ENCODE assay signal across 9 cellular contexts in the genomic region with DNA sequence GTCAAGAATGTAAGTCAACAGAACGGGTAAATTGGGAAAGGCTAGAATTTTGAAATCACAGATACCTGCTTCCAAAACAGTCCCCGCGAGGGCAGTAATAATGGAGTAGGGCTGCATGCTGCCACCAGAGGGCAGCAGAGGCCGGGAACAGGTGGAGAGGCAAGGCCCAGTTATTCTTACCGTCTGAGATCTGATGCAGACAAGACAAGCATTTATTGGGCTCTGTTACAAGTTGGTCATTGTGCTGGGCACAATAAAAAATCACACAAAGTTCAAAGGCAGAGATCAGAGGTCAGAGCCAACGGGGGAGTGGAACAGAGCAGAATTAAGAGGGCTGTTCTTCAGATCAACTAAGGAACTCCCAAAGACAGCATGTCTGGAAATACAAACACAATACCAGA. TPM values are rescaled to one million over a fixed set of nuclear protein-coding genes. Genes with fewer than 3 reads are reported as not detected.
DNase-seq lines count a peak whose midpoint lies in the region; ATAC-seq, FAIRE-seq and TF ChIP-seq lines count a peak whose summit lies in the region.
"Had no signal": no experiment of that assay in that cellular context is flagged by ENCODE, and none has a peak within 500 bp of the region (broad histone marks: within the 10 kb centered on the region; RNA-seq: fewer than 3 reads in every experiment).

No MANE protein-coding gene starts in this region.

- TF ChIP-seq EP300 in neural cell (conservative IDR thresholded peaks at IDR 0.05; ENCODE audit: poor library complexity, severe bottlenecking), result no peak

- H3K27ac ChIP-seq in KMS-11 (no peak overlapping the region), neural cell (ENCODE audit: low read length) (no peak overlapping the region)

- no peak overlapping the region for H3K4me3 Mint-ChIP-seq in activated T-cell treated with anti-CD3 and anti-CD28 coated beads, Interleukin-2, amount 50 U/mL, for 72 hours
- H3K4me3 Mint-ChIP-seq: dendritic cell treated with granulocyte-macrophage colony-stimulating factor and Interleukin-4, amounts not matched to agents 40 ng/mL and 50 ng/mL, for 4 days had no signal

- H4K20me1 ChIP-seq in KMS-11 (ENCODE audit: insufficient read depth) (no peaks in the 10 kb centered on the region), neural cell (ENCODE audit: insufficient read depth) (no peaks in the 10 kb centered on the region)

- H3K4me2 ChIP-seq in KMS-11, result no peak overlapping the region
- no peak overlapping the region for H3K4me2 ChIP-seq in neural cell (ENCODE audit: low read length)

- peak; percentile 86 for ATAC-seq in GM21576 (IDR thresholded peaks at IDR 0.05; ENCODE audit: unreplicated experiment)
- ATAC-seq in activated T-cell treated with anti-CD3 and anti-CD28 coated beads, Interleukin-2, amount 50 U/mL, for 72 hours (replicated peaks in 1 of 2), result peak; percentile 90 to 96
- peak; percentile 86 for ATAC-seq in stimulated activated naive CD8-positive, alpha-beta T cell treated with anti-CD3 and anti-CD28 coated beads, Interleukin-15, Interleukin-2, amounts not matched to agents 100 U/mL and 50 U/mL, for 24 hours

- no peaks in the 10 kb centered on the region for H3K9me3 Mint-ChIP-seq in activated T-cell treated with anti-CD3 and anti-CD28 coated beads, Interleukin-2, amount 50 U/mL, for 72 hours
- H3K9me3 Mint-ChIP-seq: dendritic cell treated with granulocyte-macrophage colony-stimulating factor and Interleukin-4, amounts not matched to agents 40 ng/mL and 50 ng/mL, for 4 days had no signal

- no peaks in the 10 kb centered on the region for H3K36me3 Mint-ChIP-seq in activated T-cell treated with anti-CD3 and anti-CD28 coated beads, Interleukin-2, amount 50 U/mL, for 72 hours (ENCODE audit: insufficient read depth in 2 of 2)

- H3K27me3 ChIP-seq in KMS-11 (ENCODE audit: insufficient read depth, low read depth) (no peaks in the 10 kb centered on the region), neural cell (ENCODE audit: insufficient read depth, low read depth, low read length) (no peaks in the 10 kb centered on the region)

- no peak for FAIRE-seq in RCC 7860 (lab: Jason Lieb, UNC)

- H3K4me3 ChIP-seq in KMS-11 (IDR thresholded peaks at IDR 0.05; ENCODE audit: insufficient read depth, low read depth, low read length) (no peak overlapping the region), neural cell (ENCODE audit: low read length) (no peak overlapping the region)

- no peak overlapping the region for H2AFZ ChIP-seq in KMS-11 (ENCODE audit: low read depth)
- H2AFZ ChIP-seq in neural cell (ENCODE audit: low read depth, low read length), result no peak overlapping the region

- H3K4me1 Mint-ChIP-seq in activated T-cell treated with anti-CD3 and anti-CD28 coated beads, Interleukin-2, amount 50 U/mL, for 72 hours (ENCODE audit: low read depth), result peaks cover 6% of the 10 kb centered on the region

- no peaks in the 10 kb centered on the region for H3K9me2 ChIP-seq in neural cell (ENCODE audit: insufficient read depth, low read length)

- no peaks in the 10 kb centered on the region for H3K79me2 ChIP-seq in KMS-11 (ENCODE audit: insufficient read depth, low read depth)
- H3K79me2 ChIP-seq in neural cell (replicated peaks; ENCODE audit: insufficient read depth, low read length), result no peaks in the 10 kb centered on the region

- DNase-seq in DMS114 treated with DMSO at 0.1 percent for 48 hours (lab: John Stamatoyannopoulos, UW; ENCODE audit: unreplicated experiment) (peak; percentile 65), RCC 7860 (ENCODE audit: low spot score) (peak; percentile 39), fibroblast of gingiva (ENCODE audit: low read depth) (peak; percentile 71)
- peak; percentile 80 to 85 for DNase-seq in activated T-cell treated with anti-CD3 and anti-CD28 coated beads, Interleukin-2, amount 50 U/mL, for 72 hours
- peak; percentile 86 for DNase-seq in stimulated activated naive CD8-positive, alpha-beta T cell treated with anti-CD3 and anti-CD28 coated beads, Interleukin-15, Interleukin-2, amounts not matched to agents 100 U/mL and 50 U/mL, for 24 hours

- TF ChIP-seq CTCF in KMS-11 (conservative IDR thresholded peaks at IDR 0.05; ENCODE audit: low read depth, low read length) (peak; percentile 97), neural cell (IDR thresholded peaks at IDR 0.05; ENCODE audit: poor library complexity, severe bottlenecking) (peak; percentile 95)

- H3K27me3 Mint-ChIP-seq in activated T-cell treated with anti-CD3 and anti-CD28 coated beads, Interleukin-2, amount 50 U/mL, for 72 hours (ENCODE audit: low read depth), result no peaks in the 10 kb centered on the region
- H3K27me3 Mint-ChIP-seq: dendritic cell treated with granulocyte-macrophage colony-stimulating factor and Interleukin-4, amounts not matched to agents 40 ng/mL and 50 ng/mL, for 4 days had no signal

- TF ChIP-seq RAD21 in neural cell (conservative IDR thresholded peaks at IDR 0.05), result peak; percentile 92

- no peaks in the 10 kb centered on the region for H3F3A ChIP-seq in neural cell (ENCODE audit: insufficient read depth, low read length, poor library complexity, severe bottlenecking)

- peak overlapping the region; percentile 10 for H3K27ac Mint-ChIP-seq in activated T-cell treated with anti-CD3 and anti-CD28 coated beads, Interleukin-2, amount 50 U/mL, for 72 hours

- no peaks in the 10 kb centered on the region for H3K9me3 ChIP-seq in neural cell (ENCODE audit: low read length)

- H3K36me3 ChIP-seq in KMS-11 (ENCODE audit: insufficient read depth) (no peaks in the 10 kb centered on the region), neural cell (ENCODE audit: insufficient read depth, low read length) (no peaks in the 10 kb centered on the region)

- H3K9ac ChIP-seq in KMS-11 (no peak overlapping the region), neural cell (ENCODE audit: low read length) (no peak overlapping the region)

- peaks cover 11% of the 10 kb centered on the region for H3K4me1 ChIP-seq in KMS-11 (ENCODE audit: low read depth, poor library complexity, severe bottlenecking)

TF ChIP-seq in neural cell, 6 proteins besides CTCF, POLR2A, EP300 and RAD21:
- TF ChIP-seq SMC3 (conservative IDR thresholded peaks at IDR 0.05; ENCODE audit: poor library complexity), result peak; percentile 94
- TF ChIP-seq, protein P1, sequence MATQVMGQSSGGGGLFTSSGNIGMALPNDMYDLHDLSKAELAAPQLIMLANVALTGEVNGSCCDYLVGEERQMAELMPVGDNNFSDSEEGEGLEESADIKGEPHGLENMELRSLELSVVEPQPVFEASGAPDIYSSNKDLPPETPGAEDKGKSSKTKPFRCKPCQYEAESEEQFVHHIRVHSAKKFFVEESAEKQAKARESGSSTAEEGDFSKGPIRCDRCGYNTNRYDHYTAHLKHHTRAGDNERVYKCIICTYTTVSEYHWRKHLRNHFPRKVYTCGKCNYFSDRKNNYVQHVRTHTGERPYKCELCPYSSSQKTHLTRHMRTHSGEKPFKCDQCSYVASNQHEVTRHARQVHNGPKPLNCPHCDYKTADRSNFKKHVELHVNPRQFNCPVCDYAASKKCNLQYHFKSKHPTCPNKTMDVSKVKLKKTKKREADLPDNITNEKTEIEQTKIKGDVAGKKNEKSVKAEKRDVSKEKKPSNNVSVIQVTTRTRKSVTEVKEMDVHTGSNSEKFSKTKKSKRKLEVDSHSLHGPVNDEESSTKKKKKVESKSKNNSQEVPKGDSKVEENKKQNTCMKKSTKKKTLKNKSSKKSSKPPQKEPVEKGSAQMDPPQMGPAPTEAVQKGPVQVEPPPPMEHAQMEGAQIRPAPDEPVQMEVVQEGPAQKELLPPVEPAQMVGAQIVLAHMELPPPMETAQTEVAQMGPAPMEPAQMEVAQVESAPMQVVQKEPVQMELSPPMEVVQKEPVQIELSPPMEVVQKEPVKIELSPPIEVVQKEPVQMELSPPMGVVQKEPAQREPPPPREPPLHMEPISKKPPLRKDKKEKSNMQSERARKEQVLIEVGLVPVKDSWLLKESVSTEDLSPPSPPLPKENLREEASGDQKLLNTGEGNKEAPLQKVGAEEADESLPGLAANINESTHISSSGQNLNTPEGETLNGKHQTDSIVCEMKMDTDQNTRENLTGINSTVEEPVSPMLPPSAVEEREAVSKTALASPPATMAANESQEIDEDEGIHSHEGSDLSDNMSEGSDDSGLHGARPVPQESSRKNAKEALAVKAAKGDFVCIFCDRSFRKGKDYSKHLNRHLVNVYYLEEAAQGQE (IDR thresholded peaks at IDR 0.05; ENCODE audit: borderline replicate concordance), result no peak

RNA-seq across cellular contexts. Expression of gene MLKL, which starts 8.8 kb away (rescaled TPM):
- total RNA-seq in activated T-cell treated with anti-CD3 and anti-CD28 coated beads, Interleukin-2, amount 50 U/mL, for 72 hours, result 10 to 100 TPM; 16.9 to 23.2 TPM
- not detected in 2 replicates for polyA plus RNA-seq in neural cell
- polyA minus RNA-seq in neural cell, result not detected in 2 replicates

RNA-seq across cellular contexts. Expression of gene RFWD3, which starts 42.8 kb away (rescaled TPM):
- 100 to 1,000 TPM; 114 TPM for total RNA-seq in activated T-cell treated with anti-CD3 and anti-CD28 coated beads, Interleukin-2, amount 50 U/mL, for 72 hours
- polyA plus RNA-seq in neural cell, result 10.7 and 15.5 TPM in 2 replicates
- polyA minus RNA-seq in neural cell, result 21.1 and 24.1 TPM in 2 replicates
